ENCODE assay signal across 10 cellular contexts in the genomic region with DNA sequence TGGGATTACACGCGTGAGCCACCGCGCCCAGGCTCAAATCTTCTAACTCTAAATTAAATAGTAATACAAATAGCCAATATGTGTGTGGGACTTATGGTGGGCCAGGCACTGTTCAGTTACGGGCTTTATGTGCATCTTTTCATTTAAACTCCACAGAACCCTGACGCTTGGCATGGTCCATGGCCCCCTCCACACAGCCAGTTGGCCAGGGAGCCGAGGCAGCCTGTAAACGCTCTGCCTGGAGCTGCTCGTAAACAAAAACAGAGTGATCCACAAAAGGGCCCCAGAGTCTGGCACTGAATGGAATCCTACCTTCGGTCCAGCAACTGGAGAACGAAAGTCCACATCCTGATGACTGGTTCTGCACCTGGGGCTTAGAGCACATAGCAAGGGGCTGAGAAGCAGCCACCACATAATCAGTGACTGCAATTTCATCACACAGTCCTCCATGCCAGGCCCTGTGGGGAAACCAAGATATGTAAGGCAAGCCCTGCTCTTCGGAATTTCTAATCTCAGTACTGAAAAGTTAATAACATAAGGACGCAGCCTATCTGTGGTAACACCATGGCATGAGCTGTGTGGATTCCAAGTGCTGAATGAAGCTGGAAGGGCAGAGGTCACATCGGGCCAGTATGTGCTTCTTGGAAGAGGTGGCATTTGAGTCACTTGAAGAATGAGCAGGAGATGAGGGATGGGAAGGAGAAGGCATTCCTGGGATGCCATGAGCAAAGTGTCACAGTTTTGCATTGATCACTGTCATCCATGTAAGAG. TPM values are rescaled to one million over a fixed set of nuclear protein-coding genes. Genes with fewer than 3 reads are reported as not detected.
DNase-seq lines count a peak whose midpoint lies in the region; ATAC-seq and TF ChIP-seq lines count a peak whose summit lies in the region.
"Had no signal": no experiment of that assay in that cellular context is flagged by ENCODE, and none has a peak within 500 bp of the region (broad histone marks: within the 10 kb centered on the region; RNA-seq: fewer than 3 reads in every experiment).

No MANE protein-coding gene starts in this region.

- no peak overlapping the region for H3K4me3 Mint-ChIP-seq in CD4-positive, alpha-beta memory T cell
- H3K4me3 Mint-ChIP-seq: stimulated activated memory B cell treated with anti-CD40 and anti-IgM and Interleukin-4, amounts not matched to agents 10 μg/mL and 1 μg/mL and 100 μg/mL, for 72 hours had no signal

- H3K36me3 Mint-ChIP-seq in CD4-positive, alpha-beta memory T cell, result no peaks in the 10 kb centered on the region
- H3K36me3 Mint-ChIP-seq: stimulated activated memory B cell treated with anti-CD40 and anti-IgM and Interleukin-4, amounts not matched to agents 10 μg/mL and 1 μg/mL and 100 μg/mL, for 72 hours had no signal

- H3K27ac ChIP-seq in RWPE1, result peak overlapping the region; percentile 93
- H3K27ac ChIP-seq in CD4-positive, alpha-beta memory T cell (ENCODE audit: low read depth, low read length), result no peak overlapping the region

- H3K4me3 ChIP-seq in CD4-positive, alpha-beta memory T cell (ENCODE audit: low read length in 2 of 2), result no peak overlapping the region

- H3K4me1 Mint-ChIP-seq in CD4-positive, alpha-beta memory T cell, result peaks cover 0 to 6% (median 4%) of the 10 kb centered on the region in 4 donors

- no peaks in the 10 kb centered on the region for H3K4me1 ChIP-seq in CD4-positive, alpha-beta memory T cell (ENCODE audit: insufficient read depth, low read length)

- peak overlapping the region in 1 of 7 donors; percentile 25 for H3K27ac Mint-ChIP-seq in CD4-positive, alpha-beta memory T cell
- H3K27ac Mint-ChIP-seq: stimulated activated memory B cell treated with anti-CD40 and anti-IgM and Interleukin-4, amounts not matched to agents 10 μg/mL and 1 μg/mL and 100 μg/mL, for 72 hours had no signal

- TF ChIP-seq CTCF in RWPE1 (conservative IDR thresholded peaks at IDR 0.05; ENCODE audit: low read depth), result no peak

- intact Hi-C loops in CD4-positive, alpha-beta memory T cell (cut with micrococcal nuclease), result no loop called here

- no peaks in the 10 kb centered on the region for H3K9me3 Mint-ChIP-seq in CD4-positive, alpha-beta memory T cell
- H3K9me3 Mint-ChIP-seq: stimulated activated memory B cell treated with anti-CD40 and anti-IgM and Interleukin-4, amounts not matched to agents 10 μg/mL and 1 μg/mL and 100 μg/mL, for 72 hours had no signal

- no peak for ATAC-seq in HG03520 (IDR thresholded peaks at IDR 0.05; ENCODE audit: unreplicated experiment)
- ATAC-seq: stimulated activated memory B cell treated with anti-CD40 and anti-IgM and Interleukin-4, amounts not matched to agents 10 μg/mL and 1 μg/mL and 100 μg/mL, for 72 hours had no signal

- H3K9me3 ChIP-seq in CD4-positive, alpha-beta memory T cell (ENCODE audit: control insufficient read depth in 1 of 2, low read length in 2 of 2), result no peaks in the 10 kb centered on the region

- H3K27me3 Mint-ChIP-seq in CD4-positive, alpha-beta memory T cell, result peaks cover 0 to 6% of the 10 kb centered on the region in 2 donors

- no peaks in the 10 kb centered on the region for H3K27me3 ChIP-seq in CD4-positive, alpha-beta memory T cell (ENCODE audit: insufficient read depth, low read length)

- CTCF ChIA-PET in RWPE1 (lab: Yijun Ruan, JAX), result interaction anchor here (1.1 kb wide), 1 partner anchor 25 kb away, joined by 3 read pairs; no protein-coding TSS in a partner anchor
- CTCF ChIA-PET in CD4-positive, alpha-beta memory T cell (lab: Charles Lee; ENCODE audit: partially characterized antibody), result interaction anchor here (1.0 to 1.6 kb wide), 2 partner anchors 70 kb away, joined by 4 to 5 read pairs; no protein-coding TSS in a partner anchor

- no peaks in the 10 kb centered on the region for H3K36me3 ChIP-seq in CD4-positive, alpha-beta memory T cell (ENCODE audit: insufficient read depth, low read length)

- POLR2A ChIA-PET in RWPE1 (lab: Yijun Ruan, JAX; ENCODE audit: low non-redundant PET), result no interaction called here
- POLR2A ChIA-PET in CD4-positive, alpha-beta memory T cell (lab: Charles Lee; ENCODE audit: partially characterized antibody), result no interaction called here

- peak; percentile 53 for DNase-seq in AG08396 (ENCODE audit: low spot score)
- no peak for DNase-seq in RWPE1 (ENCODE audit: low spot score)
- DNase-seq in islet precursor cell, result peak; percentile 87
- no peak for DNase-seq in CD4-positive, alpha-beta memory T cell
- no peak for DNase-seq in RKO (ENCODE audit: low spot score)
- DNase-seq: activated T-cell treated with anti-CD3 and anti-CD28 coated beads, Interleukin-2, amount 50 U/mL, for 48 hours; AML-193; NCI-H187 had no signal

RNA-seq across cellular contexts. Expression of a gene that starts 13.5 kb away (rescaled TPM):
- total RNA-seq in CD4-positive, alpha-beta memory T cell, result under 1 TPM; 0.23 to 0.33 TPM
- under 1 TPM in 1 of 2 donors, not detected in 1; 0.24 TPM for polyA plus RNA-seq in CD4-positive, alpha-beta memory T cell

RNA-seq across cellular contexts. Expression of a gene that starts 20.1 kb away (rescaled TPM):
- total RNA-seq in CD4-positive, alpha-beta memory T cell, result under 1 TPM in 1 of 2 experiments, not detected in 1; 0.64 TPM
- polyA plus RNA-seq in CD4-positive, alpha-beta memory T cell, result 1 to 10 TPM in 1 of 2 donors, not detected in 1; 1.1 TPM

RNA-seq across cellular contexts. Expression of a gene that starts 27.8 kb away (rescaled TPM):
- 1 to 10 TPM; 1.9 to 2.0 TPM for total RNA-seq in CD4-positive, alpha-beta memory T cell
- polyA plus RNA-seq in CD4-positive, alpha-beta memory T cell, result not detected

RNA-seq across cellular contexts. Expression of a gene that starts 43.7 kb away (rescaled TPM):
- 100 to 1,000 TPM; 314 to 331 TPM for total RNA-seq in CD4-positive, alpha-beta memory T cell
- 100 to 1,000 TPM; 116 to 207 TPM for polyA plus RNA-seq in CD4-positive, alpha-beta memory T cell

RNA-seq across cellular contexts. Expression of a gene that starts 48.5 kb away (rescaled TPM):
- total RNA-seq in CD4-positive, alpha-beta memory T cell, result 10 to 100 TPM; 32.3 to 35.4 TPM
- 10 to 100 TPM; 23.5 to 26.4 TPM for polyA plus RNA-seq in CD4-positive, alpha-beta memory T cell

Comparison
In these comparisons a context has a peak if more than half of its experiments do, and no peak if none do; other contexts are left out.
1. DNase-seq: peak in AG08396 (single experiment) and islet precursor cell (single experiment); none in RWPE1 (single experiment), CD4-positive, alpha-beta memory T cell (0 of 5) and RKO (single experiment).